ENCODE assay signal across 20 cellular contexts in genomic region chr21:28758883-28759242, GRCh38.
DNase-seq lines count a peak whose midpoint lies in the region; ATAC-seq, FAIRE-seq and TF ChIP-seq lines count a peak whose summit lies in the region.
"Had no signal": no experiment of that assay in that cellular context is flagged by ENCODE, and none has a peak within 500 bp of the region (broad histone marks: within the 10 kb centered on the region; RNA-seq: fewer than 3 reads in every experiment).

No MANE protein-coding gene starts in this region.

- in situ Hi-C loops in HepG2 (cut with HindIII; ENCODE audit: extremely low pct_ligation_motif_present, low pct_unique_long_range_greater_than_20kb): no loop called here

- H3K36me3 ChIP-seq in cardiac muscle cell (no peaks in the 10 kb centered on the region), liver (ENCODE audit: control insufficient read depth in 4 of 4, insufficient read depth in 3 of 4, low read depth in 1 of 4, low read length in 3 of 4) (no peaks in the 10 kb centered on the region), HepG2 (replicated peaks in 1 of 2; ENCODE audit: control insufficient read depth in 1 of 2, insufficient read depth in 2 of 2, low read length in 2 of 2) (no peaks in the 10 kb centered on the region), right lobe of liver (no peaks in the 10 kb centered on the region)

- POLR2A ChIA-PET in HepG2 (lab: Yijun Ruan, JAX) (no interaction called here), MCF 10A (lab: Yijun Ruan, JAX) (no interaction called here)

- no peak overlapping the region for H3K4me2 ChIP-seq in HepG2 (ENCODE audit: low read depth, low read length)

- no peak for DNase-seq in cardiac muscle cell (ENCODE audit: low read depth in 1 of 2, low spot score in 1 of 2)
- no peak for DNase-seq in left ventricle myocardium superior
- DNase-seq in HepG2 (ENCODE audit: low spot score): no peak
- peak in 1 of 3 donors; percentile 74 for DNase-seq in right lobe of liver
- DNase-seq in MCF 10A (ENCODE audit: unreplicated experiment): no peak
- DNase-seq: CD8-positive, alpha-beta T cell; COR-L47; DMS153; DMS79 treated with DMSO at 0.1 percent for 48 hours; GF-D8; HCEC 1CT; HFFc6 had no signal

- H3K4me1 ChIP-seq in cardiac muscle cell (ENCODE audit: low read depth): peaks cover 28% of the 10 kb centered on the region
- H3K4me1 ChIP-seq in liver (ENCODE audit: control insufficient read depth in 4 of 4, insufficient read depth in 4 of 4, low read length in 3 of 4): no peaks in the 10 kb centered on the region
- H3K4me1 ChIP-seq in HepG2 (ENCODE audit: insufficient read depth, low read length): no peaks in the 10 kb centered on the region
- peaks cover 0 to 8% (median 0%) of the 10 kb centered on the region in 4 donors for H3K4me1 ChIP-seq in right lobe of liver

- CTCF ChIA-PET in HepG2 (lab: Yijun Ruan, JAX; ENCODE audit: low intra/inter-chr PET ratio, low total read pairs): no interaction called here
- CTCF ChIA-PET in MCF 10A (lab: Yijun Ruan, JAX): interaction anchor here (0.6 to 2.4 kb wide), 5 partner anchors 13 to 1011 kb away, joined by 3 to 18 read pairs (median 3); no protein-coding TSS in a partner anchor

- WGBS in liver: 96% methylated on average over 1 of the region's 1 CpG
- no CpG with 5 or more reads among the region's 1 CpG for WGBS in HepG2 (ENCODE audit: low lambda C conversion rate)
- no CpG with 5 or more reads among the region's 1 CpG for WGBS in right lobe of liver (ENCODE audit: insufficient coverage, low coverage, low lambda C conversion rate, missing lambda C conversion rate)

- ATAC-seq in left ventricle myocardium superior: no peak
- ATAC-seq in HepG2: no peak
- peak; percentile 56 to 94 (median 65) for ATAC-seq in right lobe of liver
- no peak for ATAC-seq in HG02981 (IDR thresholded peaks at IDR 0.05; ENCODE audit: unreplicated experiment)
- ATAC-seq in GM21825 (IDR thresholded peaks at IDR 0.05; ENCODE audit: unreplicated experiment): no peak
- ATAC-seq: CD8-positive, alpha-beta T cell had no signal

- H3K9me3 ChIP-seq in cardiac muscle cell (ENCODE audit: low read depth) (no peaks in the 10 kb centered on the region), liver (ENCODE audit: control insufficient read depth in 4 of 4, low read length in 3 of 4) (no peaks in the 10 kb centered on the region), HepG2 (ENCODE audit: low read length) (no peaks in the 10 kb centered on the region), right lobe of liver (no peaks in the 10 kb centered on the region)

- no TSS peak for BruUV-seq in HepG2 (replicated peaks; lab: Mats Ljungman, UMichigan)
- no TSS peak for BruUV-seq in MCF 10A (replicated peaks; lab: Mats Ljungman, UMichigan)

- TF ChIP-seq RAD21 in liver (IDR thresholded peaks at IDR 0.05) (no peak), HepG2 (CRISPR knock-in tag; IDR thresholded peaks at IDR 0.05) (no peak)

- H3K27me3 ChIP-seq in cardiac muscle cell (no peaks in the 10 kb centered on the region), liver (ENCODE audit: control insufficient read depth in 4 of 4, insufficient read depth in 4 of 4, low read length in 3 of 4) (no peaks in the 10 kb centered on the region), HepG2 (ENCODE audit: control insufficient read depth in 1 of 2, insufficient read depth in 2 of 2, low read length in 2 of 2) (no peaks in the 10 kb centered on the region), right lobe of liver (no peaks in the 10 kb centered on the region)

- H2AFZ ChIP-seq in HepG2 (ENCODE audit: low read length): no peak overlapping the region

- H3K4me3 ChIP-seq in cardiac muscle cell (no peak overlapping the region), liver (ENCODE audit: low read depth in 1 of 3, low read length in 3 of 3) (no peak overlapping the region), HepG2 (replicated peaks in 1 of 3; ENCODE audit: insufficient read depth in 1 of 3, low read depth in 2 of 3, low read length in 3 of 3) (no peak overlapping the region), right lobe of liver (no peak overlapping the region)

- no peak overlapping the region for H3K27ac Mint-ChIP-seq in MCF 10A (ENCODE audit: low read depth, unreplicated experiment)
- H3K27ac Mint-ChIP-seq: CD14-positive monocyte; CD8-positive, alpha-beta T cell; HFFc6; IgD-negative memory B cell had no signal

- no peak overlapping the region for H3K9ac ChIP-seq in liver (ENCODE audit: low read depth in 1 of 2, low read length in 2 of 2)
- H3K9ac ChIP-seq in HepG2 (ENCODE audit: insufficient read depth, low read depth, low read length): no peak overlapping the region

- peaks cover 8% of the 10 kb centered on the region for H3K4me1 Mint-ChIP-seq in MCF 10A (ENCODE audit: insufficient read depth, unreplicated experiment)
- H3K4me1 Mint-ChIP-seq: CD14-positive monocyte had no signal

- no peaks in the 10 kb centered on the region for H4K20me1 ChIP-seq in HepG2 (ENCODE audit: insufficient read depth, low read length)

- TF ChIP-seq EP300 in HepG2 (IDR thresholded peaks at IDR 0.05; ENCODE audit: low read depth in 2 of 2, low read length in 2 of 2) (no peak), HepG2 (CRISPR knock-in tag; IDR thresholded peaks at IDR 0.05; ENCODE audit: borderline replicate concordance) (no peak)

- TF ChIP-seq POLR2A in HepG2 (IDR thresholded peaks at IDR 0.05; ENCODE audit: insufficient read depth in 1 of 2, low read depth in 2 of 2, low read length in 2 of 2) (no peak), right lobe of liver (IDR thresholded peaks at IDR 0.05) (no peak)

- H3K27ac ChIP-seq in cardiac muscle cell (peak overlapping the region; percentile 100), liver (ENCODE audit: low read depth in 1 of 2, low read length in 2 of 2) (no peak overlapping the region), HepG2 (ENCODE audit: extremely low read length, insufficient read depth, low read length) (no peak overlapping the region), right lobe of liver (no peak overlapping the region)
- H3K27ac ChIP-seq: 22Rv1 had no signal

- FAIRE-seq in HepG2 (lab: Jason Lieb, UNC): no peak
- FAIRE-seq: D721Med, GM19239 had no signal

- TF ChIP-seq CTCF in cardiac muscle cell (IDR thresholded peaks at IDR 0.05; ENCODE audit: low read depth, low read length): no peak
- TF ChIP-seq CTCF in liver (IDR thresholded peaks at IDR 0.05; ENCODE audit: low read depth, low read length, missing input control): no peak
- no peak for TF ChIP-seq CTCF in HepG2 (CRISPR knock-in tag; IDR thresholded peaks at IDR 0.05)
- TF ChIP-seq CTCF in right lobe of liver (IDR thresholded peaks at IDR 0.05): no peak
- no peak for TF ChIP-seq CTCF in MCF 10A (IDR thresholded peaks at IDR 0.05; ENCODE audit: unreplicated experiment)

- no peaks in the 10 kb centered on the region for H3K9me3 Mint-ChIP-seq in MCF 10A (ENCODE audit: unreplicated experiment)
- H3K9me3 Mint-ChIP-seq: CD8-positive, alpha-beta T cell; HFFc6 had no signal

- no peaks in the 10 kb centered on the region for H3K36me3 Mint-ChIP-seq in MCF 10A (ENCODE audit: insufficient read depth, unreplicated experiment)
- H3K36me3 Mint-ChIP-seq: CD14-positive monocyte had no signal

- intact Hi-C loops in left ventricle myocardium superior (cut with micrococcal nuclease) (no loop called here), HepG2 (cut with micrococcal nuclease; ENCODE audit: unreplicated experiment) (no loop called here), right lobe of liver (cut with DNase I) (no loop called here), MCF 10A (cut with micrococcal nuclease) (no loop called here)

- no peak overlapping the region for H3K4me3 Mint-ChIP-seq in MCF 10A (ENCODE audit: unreplicated experiment)
- H3K4me3 Mint-ChIP-seq: CD14-positive monocyte; CD8-positive, alpha-beta T cell; HFFc6; IgD-negative memory B cell had no signal

- no peaks in the 10 kb centered on the region for H3K79me2 ChIP-seq in HepG2 (ENCODE audit: insufficient read depth, low read length)

- H3K27me3 Mint-ChIP-seq in MCF 10A (ENCODE audit: insufficient read depth, unreplicated experiment): no peaks in the 10 kb centered on the region
- H3K27me3 Mint-ChIP-seq: IgD-negative memory B cell had no signal

TF ChIP-seq in liver, 16 proteins besides CTCF, POLR2A, EP300 and RAD21 (continues in another document):
- TF ChIP-seq SP1 (IDR thresholded peaks at IDR 0.05): no peak

TF ChIP-seq in HepG2, 621 proteins besides CTCF, POLR2A, EP300 and RAD21 (continues in another document):
- TF ChIP-seq, protein P1, sequence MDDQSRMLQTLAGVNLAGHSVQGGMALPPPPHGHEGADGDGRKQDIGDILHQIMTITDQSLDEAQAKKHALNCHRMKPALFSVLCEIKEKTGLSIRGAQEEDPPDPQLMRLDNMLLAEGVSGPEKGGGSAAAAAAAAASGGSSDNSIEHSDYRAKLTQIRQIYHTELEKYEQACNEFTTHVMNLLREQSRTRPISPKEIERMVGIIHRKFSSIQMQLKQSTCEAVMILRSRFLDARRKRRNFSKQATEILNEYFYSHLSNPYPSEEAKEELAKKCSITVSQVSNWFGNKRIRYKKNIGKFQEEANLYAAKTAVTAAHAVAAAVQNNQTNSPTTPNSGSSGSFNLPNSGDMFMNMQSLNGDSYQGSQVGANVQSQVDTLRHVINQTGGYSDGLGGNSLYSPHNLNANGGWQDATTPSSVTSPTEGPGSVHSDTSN (CRISPR knock-in tag; IDR thresholded peaks at IDR 0.05; ENCODE audit: borderline replicate concordance): no peak
- no peak for TF ChIP-seq CENPX (CRISPR knock-in tag; IDR thresholded peaks at IDR 0.05)
- no peak for TF ChIP-seq ZNF335 (CRISPR knock-in tag; IDR thresholded peaks at IDR 0.05)
- no peak for TF ChIP-seq NR3C1 (CRISPR knock-in tag; IDR thresholded peaks at IDR 0.05)
- TF ChIP-seq SETDB1 (CRISPR knock-in tag; IDR thresholded peaks at IDR 0.05; ENCODE audit: borderline replicate concordance): no peak
- TF ChIP-seq ZNF619 (CRISPR knock-in tag; IDR thresholded peaks at IDR 0.05): no peak
- TF ChIP-seq NAIF1 (CRISPR knock-in tag; IDR thresholded peaks at IDR 0.05; ENCODE audit: borderline replicate concordance): no peak
- no peak for TF ChIP-seq NFRKB (IDR thresholded peaks at IDR 0.05)
- no peak for TF ChIP-seq RXRB (CRISPR knock-in tag; IDR thresholded peaks at IDR 0.05; ENCODE audit: borderline replicate concordance)
- TF ChIP-seq ZNF282 (IDR thresholded peaks at IDR 0.05; ENCODE audit: partially characterized antibody): no peak
- TF ChIP-seq NPAS2 (CRISPR knock-in tag; IDR thresholded peaks at IDR 0.05; ENCODE audit: borderline replicate concordance): no peak
- no peak for TF ChIP-seq SRSF1 (optimal IDR thresholded peaks at IDR 0.05; ENCODE audit: low read depth, low read length)
- TF ChIP-seq MTF1 (CRISPR knock-in tag; IDR thresholded peaks at IDR 0.05): no peak
- TF ChIP-seq HMG20B (CRISPR knock-in tag; conservative IDR thresholded peaks at IDR 0.05): no peak
- TF ChIP-seq ZNF331 (CRISPR knock-in tag; IDR thresholded peaks at IDR 0.05): no peak
- TF ChIP-seq FIP1L1 (IDR thresholded peaks at IDR 0.05; ENCODE audit: borderline replicate concordance, insufficient read depth, low read depth, low read length): no peak

Comparison
In these comparisons a context has a peak if more than half of its experiments do, and no peak if none do; other contexts are left out.
1. ATAC-seq: peak in right lobe of liver (4 of 4); none in left ventricle myocardium superior (single experiment), HepG2 (single experiment), HG02981 (single experiment) and GM21825 (single experiment).